13 cellular contexts compared by ENCODE assay signal in the genomic region with DNA sequence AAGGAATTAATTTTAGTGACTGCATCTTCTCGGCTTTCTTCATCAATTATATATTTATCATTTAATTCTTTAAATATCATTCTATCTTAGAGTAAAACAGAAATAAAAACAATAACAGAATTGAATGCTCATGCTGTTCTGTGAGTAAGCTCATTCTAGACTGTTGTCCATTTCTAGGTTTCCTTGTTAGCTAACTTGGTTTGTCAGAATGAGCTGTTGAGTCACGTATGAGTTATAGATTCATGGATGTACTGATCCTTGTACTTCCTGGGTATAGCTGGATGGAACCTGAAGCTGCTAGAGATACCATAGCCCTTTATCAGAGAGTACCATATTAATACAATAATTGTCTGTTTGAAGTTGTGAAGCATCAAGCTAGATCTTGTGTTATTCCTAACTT.
DNase-seq lines count a peak whose midpoint lies in the region; ATAC-seq and TF ChIP-seq lines count a peak whose summit lies in the region.
"Had no signal": no experiment of that assay in that cellular context is flagged by ENCODE, and none has a peak within 500 bp of the region (broad histone marks: within the 10 kb centered on the region; RNA-seq: fewer than 3 reads in every experiment).

No MANE protein-coding gene starts in this region.

- POLR2A ChIA-PET in CD4-positive, alpha-beta T cell (lab: Charles Lee) = no interaction called here

- no peaks in the 10 kb centered on the region for H3K9me3 ChIP-seq in CD4-positive, alpha-beta T cell (ENCODE audit: control insufficient read depth, low read length)
- H3K9me3 ChIP-seq: BLaER1 had no signal

- no peak overlapping the region for H3K27ac ChIP-seq in CD4-positive, alpha-beta T cell (ENCODE audit: low read depth, low read length)
- H3K27ac ChIP-seq: BLaER1 had no signal

- no peak overlapping the region for H3K27ac Mint-ChIP-seq in CD4-positive, alpha-beta T cell
- H3K27ac Mint-ChIP-seq: CD14-positive monocyte; CD8-positive, alpha-beta T cell; GM23338 had no signal

- no peak overlapping the region for H3K4me3 ChIP-seq in fibroblast of mammary gland (ENCODE audit: control insufficient read depth, low read depth, low read length)
- H3K4me3 ChIP-seq: BLaER1, GM23338 had no signal

- no peaks in the 10 kb centered on the region for H3K36me3 Mint-ChIP-seq in CD4-positive, alpha-beta T cell (ENCODE audit: low read depth)
- H3K36me3 Mint-ChIP-seq: CD14-positive monocyte; CD8-positive, alpha-beta T cell had no signal

- DNase-seq in HCEC 1CT (peak; percentile 31), amniotic epithelial cell (ENCODE audit: low read depth) (peak; percentile 9), fibroblast of mammary gland (ENCODE audit: low read depth) (peak; percentile 73), NOMO-1 treated with DMSO at 0.1 percent for 48 hours (lab: John Stamatoyannopoulos, UW; ENCODE audit: unreplicated experiment) (no peak)
- DNase-seq in CD4-positive, alpha-beta T cell = no peak
- DNase-seq: 8988T; CD8-positive, alpha-beta T cell; DMS 273 treated with DMSO at 0.1 percent for 48 hours had no signal

- no peaks in the 10 kb centered on the region for H3K27me3 ChIP-seq in CD4-positive, alpha-beta T cell (ENCODE audit: control insufficient read depth, insufficient read depth, low read length)
- H3K27me3 ChIP-seq: BLaER1 had no signal

- TF ChIP-seq CTCF in fibroblast of mammary gland (conservative IDR thresholded peaks at IDR 0.05; ENCODE audit: control insufficient read depth, insufficient read depth, low read depth, low read length) = no peak
- no peak for TF ChIP-seq CTCF in CD4-positive, alpha-beta T cell (IDR thresholded peaks at IDR 0.05)

- ATAC-seq in CD4-positive, alpha-beta T cell (ENCODE audit: poor library complexity) = no peak
- no peak for ATAC-seq in HG03175 (IDR thresholded peaks at IDR 0.05; ENCODE audit: unreplicated experiment)
- no peak for ATAC-seq in GM19328 (IDR thresholded peaks at IDR 0.05; ENCODE audit: unreplicated experiment)
- ATAC-seq: CD8-positive, alpha-beta T cell; GM23338 had no signal

- H3K9me3 Mint-ChIP-seq in CD4-positive, alpha-beta T cell = peaks cover 3% of the 10 kb centered on the region
- H3K9me3 Mint-ChIP-seq: CD14-positive monocyte, GM23338 had no signal

- no peaks in the 10 kb centered on the region for H3K4me1 Mint-ChIP-seq in CD4-positive, alpha-beta T cell (ENCODE audit: low read depth)
- H3K4me1 Mint-ChIP-seq: CD14-positive monocyte, GM23338 had no signal

- CTCF ChIA-PET in CD4-positive, alpha-beta T cell (lab: Charles Lee) = no interaction called here

- no peak overlapping the region for H3K4me3 Mint-ChIP-seq in CD4-positive, alpha-beta T cell
- H3K4me3 Mint-ChIP-seq: CD14-positive monocyte; CD8-positive, alpha-beta T cell; GM23338 had no signal

- intact Hi-C loops in CD4-positive, alpha-beta T cell (cut with DNase I, micrococcal nuclease) = no loop called here

- no peaks in the 10 kb centered on the region for H3K27me3 Mint-ChIP-seq in CD4-positive, alpha-beta T cell

Comparison
In these comparisons a context has a peak if more than half of its experiments do, and no peak if none do; other contexts are left out.
1. DNase-seq: peak in HCEC 1CT (single experiment), amniotic epithelial cell (single experiment) and fibroblast of mammary gland (single experiment); none in CD4-positive, alpha-beta T cell (0 of 10) and NOMO-1 treated with DMSO at 0.1 percent for 48 hours (single experiment).